In genomic region chr15:99087405-99087943, GRCh38 we compare ENCODE assay signal across 18 cellular contexts. TPM values are rescaled to one million over a fixed set of nuclear protein-coding genes. Genes with fewer than 3 reads are reported as not detected.
A peak's percentile ranks its signal among the peaks of the same experiment; 100 is the strongest.
DNase-seq lines count a peak whose midpoint lies in the region; ATAC-seq lines count a peak whose summit lies in the region.
"Had no signal": no experiment of that assay in that cellular context is flagged by ENCODE, and none has a peak within 500 bp of the region (broad histone marks: within the 10 kb centered on the region; RNA-seq: fewer than 3 reads in every experiment).

No MANE protein-coding gene starts in this region.

- intact Hi-C loops in sciatic nerve (cut with DNase I), result no loop called here

- H3K36me3 Mint-ChIP-seq in activated CD8-positive, alpha-beta memory T cell treated with anti-CD3 and anti-CD28 coated beads, Interleukin-2, amount 10 ng/mL, durations not matched to agents 7 days and 5 days, result no peaks in the 10 kb centered on the region
- H3K36me3 Mint-ChIP-seq: CD8-positive, alpha-beta memory T cell had no signal

- peak; percentile 32 for DNase-seq in activated CD8-positive, alpha-beta memory T cell treated with anti-CD3 and anti-CD28 coated beads for 24 hours
- DNase-seq in activated CD8-positive, alpha-beta memory T cell treated with anti-CD3 and anti-CD28 coated beads, Interleukin-2, amount 10 ng/mL, durations not matched to agents 7 days and 5 days, result no peak
- DNase-seq in left lobe of liver (ENCODE audit: low spot score) (peak; percentile 33), sciatic nerve (ENCODE audit: low spot score) (peak; percentile 43), Ammon's horn (ENCODE audit: low spot score) (no peak)
- DNase-seq: 8988T; CD8-positive, alpha-beta memory T cell; COR-L47; DMS 273 treated with DMSO at 0.1 percent for 48 hours; DMS53; DND-41; EL; HCEC 1CT had no signal

- H3K4me1 Mint-ChIP-seq in activated CD8-positive, alpha-beta memory T cell treated with anti-CD3 and anti-CD28 coated beads, Interleukin-2, amount 10 ng/mL, durations not matched to agents 7 days and 5 days, result peaks cover 7% of the 10 kb centered on the region

- H3K9me3 Mint-ChIP-seq in activated CD8-positive, alpha-beta memory T cell treated with anti-CD3 and anti-CD28 coated beads, Interleukin-2, amount 10 ng/mL, durations not matched to agents 7 days and 5 days (ENCODE audit: low read depth), result no peaks in the 10 kb centered on the region

- CTCF ChIA-PET in activated CD8-positive, alpha-beta memory T cell treated with anti-CD3 and anti-CD28 coated beads, Interleukin-2, amount 10 ng/mL, durations not matched to agents 7 days and 5 days (lab: Charles Lee), result interaction anchor here (1.3 kb wide), 1 partner anchor 11 kb away, joined by 8 read pairs; no protein-coding TSS in a partner anchor

- H3K4me3 Mint-ChIP-seq in activated CD8-positive, alpha-beta memory T cell treated with anti-CD3 and anti-CD28 coated beads, Interleukin-2, amount 10 ng/mL, durations not matched to agents 7 days and 5 days, result no peak overlapping the region
- H3K4me3 Mint-ChIP-seq: B cell; CD8-positive, alpha-beta memory T cell; GM23338 had no signal

- H3K27me3 Mint-ChIP-seq in activated CD8-positive, alpha-beta memory T cell treated with anti-CD3 and anti-CD28 coated beads, Interleukin-2, amount 10 ng/mL, durations not matched to agents 7 days and 5 days, result peaks cover 10% of the 10 kb centered on the region

- ATAC-seq in activated CD8-positive, alpha-beta memory T cell treated with anti-CD3 and anti-CD28 coated beads, Interleukin-2, amount 10 ng/mL, durations not matched to agents 7 days and 5 days, result no peak
- no peak for ATAC-seq in left lobe of liver
- no peak for ATAC-seq in sciatic nerve
- ATAC-seq in GM21515 (IDR thresholded peaks at IDR 0.05; ENCODE audit: unreplicated experiment), result no peak
- no peak for ATAC-seq in GM19452 (IDR thresholded peaks at IDR 0.05; ENCODE audit: unreplicated experiment)
- ATAC-seq: GM12878, GM23338 had no signal

- H3K27ac Mint-ChIP-seq in activated CD8-positive, alpha-beta memory T cell treated with anti-CD3 and anti-CD28 coated beads, Interleukin-2, amount 10 ng/mL, durations not matched to agents 7 days and 5 days, result no peak overlapping the region
- H3K27ac Mint-ChIP-seq: B cell; CD8-positive, alpha-beta memory T cell; GM23338 had no signal

RNA-seq across cellular contexts. Expression of gene SYNM, which starts 17.4 kb away (rescaled TPM):
- 1 to 10 TPM; 1.5 TPM for total RNA-seq in activated CD8-positive, alpha-beta memory T cell treated with anti-CD3 and anti-CD28 coated beads, Interleukin-2, amount 10 ng/mL, durations not matched to agents 7 days and 5 days
- total RNA-seq in left lobe of liver, result 3.8 TPM
- total RNA-seq in sciatic nerve, result 33.7 TPM

Comparison
In these comparisons a context has a peak if more than half of its experiments do, and no peak if none do; other contexts are left out.
1. DNase-seq: peak in activated CD8-positive, alpha-beta memory T cell treated with anti-CD3 and anti-CD28 coated beads for 24 hours (single experiment), left lobe of liver (single experiment) and sciatic nerve (single experiment); none in activated CD8-positive, alpha-beta memory T cell treated with anti-CD3 and anti-CD28 coated beads, Interleukin-2, amount 10 ng/mL, durations not matched to agents 7 days and 5 days (single experiment) and Ammon's horn (single experiment).